Comparison of ENCODE assay signal across 8 cellular contexts in genomic region chr4:189124149-189124758, GRCh38.
DNase-seq lines count a peak whose midpoint lies in the region; ATAC-seq and TF ChIP-seq lines count a peak whose summit lies in the region.

No MANE protein-coding gene starts in this region.

- H3K4me1 Mint-ChIP-seq in type B pancreatic cell (ENCODE audit: unreplicated experiment), result peaks cover 8% of the 10 kb centered on the region

- no peak overlapping the region for H3K27ac Mint-ChIP-seq in type B pancreatic cell

- H3K4me3 Mint-ChIP-seq in type B pancreatic cell, result no peak overlapping the region

- TF ChIP-seq CTCF in cardiac muscle cell (IDR thresholded peaks at IDR 0.05; ENCODE audit: low read depth, low read length) (peak; percentile 26), VCaP (conservative IDR thresholded peaks at IDR 0.05) (peak; percentile 93), type B pancreatic cell (conservative IDR thresholded peaks at IDR 0.05) (peak; percentile 83)

- intact Hi-C loops in left ventricle myocardium superior (cut with micrococcal nuclease) (no loop called here), left colon (cut with DNase I, micrococcal nuclease) (no loop called here)

- no peaks in the 10 kb centered on the region for H3K36me3 Mint-ChIP-seq in type B pancreatic cell

- H3K27ac ChIP-seq in cardiac muscle cell (no peak overlapping the region), VCaP (no peak overlapping the region)

- DNase-seq in cardiac muscle cell (ENCODE audit: low read depth in 1 of 2, low spot score in 1 of 2), result peak; percentile 8 to 39
- no peak for DNase-seq in left ventricle myocardium superior
- DNase-seq in inferior parietal cortex (ENCODE audit: extremely low spot score), result peak; percentile 65
- DNase-seq in type B pancreatic cell (ENCODE audit: extremely low spot score, unreplicated experiment), result no peak
- DNase-seq in MV-4-11 (lab: John Stamatoyannopoulos, UW), result no peak
- DNase-seq in activated CD8-positive, alpha-beta memory T cell treated with anti-CD3 and anti-CD28 coated beads, Interleukin-2, amount 50 U/mL, for 48 hours, result no peak
- no peak for DNase-seq in left colon

- ATAC-seq in left ventricle myocardium superior (no peak), left colon (no peak)

- no peaks in the 10 kb centered on the region for H3K9me3 Mint-ChIP-seq in type B pancreatic cell

- H3K4me3 ChIP-seq in cardiac muscle cell, result no peak overlapping the region

- H3K27me3 Mint-ChIP-seq in type B pancreatic cell, result peaks cover 4% of the 10 kb centered on the region

- no peaks in the 10 kb centered on the region for H3K9me3 ChIP-seq in cardiac muscle cell (ENCODE audit: low read depth)

- H3K27me3 ChIP-seq in cardiac muscle cell, result no peaks in the 10 kb centered on the region

- H3K36me3 ChIP-seq in cardiac muscle cell, result no peaks in the 10 kb centered on the region

- no peaks in the 10 kb centered on the region for H3K4me1 ChIP-seq in cardiac muscle cell (ENCODE audit: low read depth)

Comparison
In these comparisons a context has a peak if more than half of its experiments do, and no peak if none do; other contexts are left out.
1. DNase-seq: peak in cardiac muscle cell (2 of 2) and inferior parietal cortex (single experiment); none in left ventricle myocardium superior (single experiment), type B pancreatic cell (single experiment), MV-4-11 (single experiment), activated CD8-positive, alpha-beta memory T cell treated with anti-CD3 and anti-CD28 coated beads, Interleukin-2, amount 50 U/mL, for 48 hours (single experiment) and left colon (0 of 2).
2. CTCF ChIP-seq: peak in every context shown above with its lines; median percentile 93 in VCaP; 83 in type B pancreatic cell; 26 in cardiac muscle cell.